Comparison of ENCODE assay signal across 10 cellular contexts in genomic region chr17:81576621-81577277, GRCh38. TPM values are rescaled to one million over a fixed set of nuclear protein-coding genes. Genes with fewer than 3 reads are reported as not detected.
DNase-seq lines count a peak whose midpoint lies in the region; ATAC-seq and TF ChIP-seq lines count a peak whose summit lies in the region.
"Had no signal": no experiment of that assay in that cellular context is flagged by ENCODE, and none has a peak within 500 bp of the region (broad histone marks: within the 10 kb centered on the region; RNA-seq: fewer than 3 reads in every experiment).

No MANE protein-coding gene starts in this region.

- POLR2A ChIA-PET in activated CD4-positive, alpha-beta T cell treated with anti-CD3 and anti-CD28 coated beads, Interleukin-2, amount 10 ng/mL, durations not matched to agents 7 days and 5 days (lab: Charles Lee), result no interaction called here

- peaks cover 12% of the 10 kb centered on the region for H3K36me3 Mint-ChIP-seq in activated CD4-positive, alpha-beta T cell treated with anti-CD3 and anti-CD28 coated beads, Interleukin-2, amount 10 ng/mL, durations not matched to agents 7 days and 5 days (ENCODE audit: low read depth)

- CTCF ChIA-PET in activated CD4-positive, alpha-beta T cell treated with anti-CD3 and anti-CD28 coated beads, Interleukin-2, amount 10 ng/mL, durations not matched to agents 7 days and 5 days (lab: Charles Lee), result interaction anchor here (1.3 kb wide), 1 partner anchor 21 kb away, joined by 5 read pairs; no protein-coding TSS in a partner anchor

- H3K27me3 Mint-ChIP-seq in activated CD4-positive, alpha-beta T cell treated with anti-CD3 and anti-CD28 coated beads, Interleukin-2, amount 10 ng/mL, durations not matched to agents 7 days and 5 days, result no peaks in the 10 kb centered on the region

- DNase-seq in cardiac muscle cell (ENCODE audit: low read depth in 1 of 2, low spot score in 1 of 2), result peak in 1 of 2 donors; percentile 86
- DNase-seq in right atrium auricular region (ENCODE audit: low spot score), result no peak
- DNase-seq in iris pigment epithelial cell (ENCODE audit: low read depth), result peak; percentile 91
- no peak for DNase-seq in upper lobe of left lung
- no peak for DNase-seq in stimulated activated CD4-positive, alpha-beta T cell treated with anti-CD3 and anti-CD28 coated beads, Interleukin-15, amount 100 ng/mL, for 24 hours
- DNase-seq in OCI-M2 (lab: John Stamatoyannopoulos, UW; ENCODE audit: unreplicated experiment), result no peak
- DNase-seq in activated CD4-positive, alpha-beta T cell treated with anti-CD3 and anti-CD28 coated beads, Interleukin-2, amount 10 ng/mL, durations not matched to agents 7 days and 5 days, result no peak
- DNase-seq: activated CD4-positive, CD25-positive, alpha-beta regulatory T cell treated with anti-CD3 and anti-CD28 coated beads, Interleukin-2, amount 50 U/mL, for 72 hours; C1 segment of cervical spinal cord had no signal

- no peaks in the 10 kb centered on the region for H3K27me3 ChIP-seq in cardiac muscle cell
- no peaks in the 10 kb centered on the region for H3K27me3 ChIP-seq in right atrium auricular region
- no peaks in the 10 kb centered on the region for H3K27me3 ChIP-seq in upper lobe of left lung

- H3K36me3 ChIP-seq in cardiac muscle cell (peaks cover 1% of the 10 kb centered on the region), right atrium auricular region (peaks cover 13% of the 10 kb centered on the region), upper lobe of left lung (peaks cover 4 to 55% (median 40%) of the 10 kb centered on the region in 4 donors)

- H3K4me3 Mint-ChIP-seq in activated CD4-positive, alpha-beta T cell treated with anti-CD3 and anti-CD28 coated beads, Interleukin-2, amount 10 ng/mL, durations not matched to agents 7 days and 5 days, result no peak overlapping the region

- TF ChIP-seq CTCF in cardiac muscle cell (IDR thresholded peaks at IDR 0.05; ENCODE audit: low read depth, low read length) (peak; percentile 14), right atrium auricular region (IDR thresholded peaks at IDR 0.05) (no peak), VCaP (conservative IDR thresholded peaks at IDR 0.05) (no peak), upper lobe of left lung (IDR thresholded peaks at IDR 0.05) (no peak)

- peaks cover 8% of the 10 kb centered on the region for H3K4me1 Mint-ChIP-seq in activated CD4-positive, alpha-beta T cell treated with anti-CD3 and anti-CD28 coated beads, Interleukin-2, amount 10 ng/mL, durations not matched to agents 7 days and 5 days

- peak; percentile 50 to 59 for ATAC-seq in upper lobe of left lung (ENCODE audit: low FRiP score in 2 of 2)

- H3K27ac ChIP-seq in cardiac muscle cell (peak overlapping the region; percentile 76), right atrium auricular region (peak overlapping the region in 1 of 2 donors; percentile 26), VCaP (peak overlapping the region; percentile 34), upper lobe of left lung (peak overlapping the region; percentile 35 to 67 (median 48))

- no peak overlapping the region for H3K27ac Mint-ChIP-seq in activated CD4-positive, alpha-beta T cell treated with anti-CD3 and anti-CD28 coated beads, Interleukin-2, amount 10 ng/mL, durations not matched to agents 7 days and 5 days

- no peaks in the 10 kb centered on the region for H3K9me3 Mint-ChIP-seq in activated CD4-positive, alpha-beta T cell treated with anti-CD3 and anti-CD28 coated beads, Interleukin-2, amount 10 ng/mL, durations not matched to agents 7 days and 5 days

- H3K4me1 ChIP-seq in cardiac muscle cell (ENCODE audit: low read depth) (peaks cover 26% of the 10 kb centered on the region), right atrium auricular region (peaks cover 0 to 51% of the 10 kb centered on the region in 2 donors), upper lobe of left lung (peaks cover 10 to 20% (median 16%) of the 10 kb centered on the region in 4 donors)

- 77 to 79% methylated on average over 14 to 17 of the region's 17 CpGs for WGBS in upper lobe of left lung, 2 donors

- no peak overlapping the region for H3K4me3 ChIP-seq in cardiac muscle cell
- no peak overlapping the region for H3K4me3 ChIP-seq in right atrium auricular region
- H3K4me3 ChIP-seq in upper lobe of left lung, result no peak overlapping the region

- H3K9me3 ChIP-seq in cardiac muscle cell (ENCODE audit: low read depth), result no peaks in the 10 kb centered on the region
- H3K9me3 ChIP-seq in right atrium auricular region, result no peaks in the 10 kb centered on the region
- no peaks in the 10 kb centered on the region for H3K9me3 ChIP-seq in upper lobe of left lung

- no peak for TF ChIP-seq EP300 in upper lobe of left lung (IDR thresholded peaks at IDR 0.05)

- TF ChIP-seq POLR2A in upper lobe of left lung (IDR thresholded peaks at IDR 0.05), result no peak

RNA-seq across cellular contexts. Expression of gene FAAP100, which starts 24.6 kb away (rescaled TPM):
- total RNA-seq in cardiac muscle cell (57.0 and 65.6 TPM in 2 replicates), right atrium auricular region (10 to 100 TPM; 12.8 to 13.7 TPM), upper lobe of left lung (10 to 100 TPM; 22.0 to 70.2 (median 32.5) TPM)
- 51.2 and 56.9 TPM in 2 replicates for polyA plus RNA-seq in cardiac muscle cell
- 10 to 100 TPM; 30.8 to 42.1 TPM for total RNA-seq in activated CD4-positive, alpha-beta T cell treated with anti-CD3 and anti-CD28 coated beads, Interleukin-2, amount 10 ng/mL, durations not matched to agents 7 days and 5 days

RNA-seq across cellular contexts. Expression of gene FSCN2, which starts 48.6 kb away (rescaled TPM):
- total RNA-seq in cardiac muscle cell (9.0 and 11.3 TPM in 2 replicates), right atrium auricular region (under 1 TPM; 0.63 to 0.74 TPM), upper lobe of left lung (10 to 100 TPM in 1 of 6 donors, 1 to 10 TPM in 5; 2.7 to 37.7 (median 3.9) TPM)
- 1.5 and 2.4 TPM in 2 replicates for polyA plus RNA-seq in cardiac muscle cell
- under 1 TPM; 0.22 to 0.33 TPM for total RNA-seq in activated CD4-positive, alpha-beta T cell treated with anti-CD3 and anti-CD28 coated beads, Interleukin-2, amount 10 ng/mL, durations not matched to agents 7 days and 5 days
